9 cellular contexts compared by ENCODE assay signal in the genomic region with DNA sequence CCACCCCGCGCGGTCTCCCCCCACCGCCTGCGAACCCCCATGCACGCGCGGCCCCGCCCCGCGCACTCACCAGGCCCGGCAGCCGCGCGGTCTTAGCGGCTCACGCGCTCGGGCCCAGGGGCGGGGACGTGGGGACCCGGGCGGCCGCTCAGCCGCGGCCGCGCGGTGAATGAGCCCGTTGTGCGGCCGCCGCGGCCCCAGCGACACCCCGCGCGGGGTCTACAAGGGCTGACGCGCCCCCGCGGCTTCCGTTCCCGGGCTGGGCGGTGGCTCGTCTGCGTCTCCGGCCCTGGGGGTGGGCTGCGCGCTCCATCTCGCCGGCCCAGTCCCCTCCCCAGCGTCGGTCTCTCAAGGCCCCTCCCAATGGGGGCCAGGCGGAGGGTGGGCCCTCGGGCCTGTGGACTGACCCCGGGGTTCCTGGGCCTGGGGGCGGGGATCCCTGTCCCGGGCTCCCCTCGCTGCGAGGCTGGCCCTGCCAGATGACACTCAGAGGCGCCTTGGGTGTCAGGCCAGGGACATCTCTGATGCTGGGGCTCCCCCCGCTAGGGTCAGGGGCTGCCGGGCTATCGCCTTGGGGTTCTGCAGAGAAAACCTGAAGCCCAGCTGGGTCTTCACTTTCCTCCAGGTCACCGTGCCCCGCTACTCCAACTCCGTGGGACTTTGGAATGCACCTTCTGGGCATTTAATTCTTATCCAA. TPM values are rescaled to one million over a fixed set of nuclear protein-coding genes. Genes with fewer than 3 reads are reported as not detected.
A peak's percentile ranks its signal among the peaks of the same experiment; 100 is the strongest.
DNase-seq lines count a peak whose midpoint lies in the region; ATAC-seq and TF ChIP-seq lines count a peak whose summit lies in the region.
"Had no signal": no experiment of that assay in that cellular context is flagged by ENCODE, and none has a peak within 500 bp of the region (broad histone marks: within the 10 kb centered on the region; RNA-seq: fewer than 3 reads in every experiment).

No MANE protein-coding gene starts in this region.

- ATAC-seq in WTC11 = peak; percentile 26
- ATAC-seq in gastrocnemius medialis = no peak

- H3K9me3 ChIP-seq in gastrocnemius medialis = no peaks in the 10 kb centered on the region

- peak overlapping the region; percentile 39; the same call in 1 of the 2 replicates for H3K4me3 Mint-ChIP-seq in WTC11
- no peak overlapping the region for H3K4me3 Mint-ChIP-seq in osteocyte (ENCODE audit: unreplicated experiment)

- H3K4me3 ChIP-seq in gastrocnemius medialis = peak overlapping the region; percentile 19 to 43 (median 33)

- in situ Hi-C loops in gastrocnemius medialis (cut with MboI; ENCODE audit: low sequenced_read_pairs in 4 of 4) = no loop called here

- H3K36me3 Mint-ChIP-seq in WTC11 (no peaks in the 10 kb centered on the region), osteocyte (ENCODE audit: unreplicated experiment) (no peaks in the 10 kb centered on the region)

- no peak for TF ChIP-seq POLR2A in gastrocnemius medialis (IDR thresholded peaks at IDR 0.05)

- no peaks in the 10 kb centered on the region for H3K9me3 Mint-ChIP-seq in WTC11
- no peaks in the 10 kb centered on the region for H3K9me3 Mint-ChIP-seq in osteocyte (ENCODE audit: unreplicated experiment)

- H3K27ac ChIP-seq in gastrocnemius medialis = no peak overlapping the region

- CTCF ChIA-PET in WTC11 (lab: Charles Lee) = interaction anchor here (1.9 kb wide), 1 partner anchor 71 kb away, joined by 5 read pairs; no protein-coding TSS in a partner anchor

- peaks cover 55 to 61% (median 57%) of the 10 kb centered on the region in 3 donors for H3K27me3 ChIP-seq in gastrocnemius medialis

- H3K36me3 ChIP-seq in gastrocnemius medialis = no peaks in the 10 kb centered on the region

- no peak overlapping the region for H3K27ac Mint-ChIP-seq in WTC11
- no peak overlapping the region for H3K27ac Mint-ChIP-seq in osteocyte (ENCODE audit: unreplicated experiment)

- peaks cover 63% of the 10 kb centered on the region for H3K27me3 Mint-ChIP-seq in WTC11 (ENCODE audit: low read depth)
- no peaks in the 10 kb centered on the region for H3K27me3 Mint-ChIP-seq in osteocyte (ENCODE audit: unreplicated experiment)

- DNase-seq in GM03348 (ENCODE audit: low spot score) (peak; percentile 77), WTC11 (ENCODE audit: low spot score) (no peak), hepatic stellate cell (ENCODE audit: low spot score) (peak; percentile 54), gastrocnemius medialis (no peak), CD1c-positive myeloid dendritic cell (ENCODE audit: extremely low spot score) (no peak), osteocyte (ENCODE audit: extremely low spot score, unreplicated experiment) (no peak)
- DNase-seq in effector CD8-positive, alpha-beta T cell (lab: John Stamatoyannopoulos, UW) = no peak
- no peak for DNase-seq in stimulated activated CD4-positive, alpha-beta T cell treated with anti-CD3 and anti-CD28 coated beads, Interleukin-2, amount 100 ng/mL, for 48 hours
- DNase-seq: activated CD8-positive, alpha-beta memory T cell treated with anti-CD3 and anti-CD28 coated beads, Interleukin-2, amount 50 U/mL, for 48 hours had no signal

- intact Hi-C loops in gastrocnemius medialis (cut with DNase I; ENCODE audit: low total_unique reads) = no loop called here

- TF ChIP-seq CTCF in WTC11 (IDR thresholded peaks at IDR 0.05) (no peak), gastrocnemius medialis (IDR thresholded peaks at IDR 0.05 in 4 of 5, conservative IDR thresholded peaks at IDR 0.05 in 1 of 5) (no peak), osteocyte (IDR thresholded peaks at IDR 0.05) (no peak)

- H3K4me1 Mint-ChIP-seq in WTC11 = peaks cover 2% of the 10 kb centered on the region
- peaks cover 5% of the 10 kb centered on the region for H3K4me1 Mint-ChIP-seq in osteocyte (ENCODE audit: unreplicated experiment)

- H3K4me1 ChIP-seq in gastrocnemius medialis = peaks cover 8 to 9% of the 10 kb centered on the region in 2 donors

- POLR2A ChIA-PET in WTC11 (lab: Charles Lee) = no interaction called here

TF ChIP-seq in WTC11, 78 proteins besides CTCF, POLR2A, EP300 and RAD21:
- TF ChIP-seq HMGA2 (CRISPR knock-in tag; IDR thresholded peaks at IDR 0.05) (no peak), TCF7 (CRISPR knock-in tag; IDR thresholded peaks at IDR 0.05; ENCODE audit: low read depth) (no peak)
- TF ChIP-seq, protein P1, sequence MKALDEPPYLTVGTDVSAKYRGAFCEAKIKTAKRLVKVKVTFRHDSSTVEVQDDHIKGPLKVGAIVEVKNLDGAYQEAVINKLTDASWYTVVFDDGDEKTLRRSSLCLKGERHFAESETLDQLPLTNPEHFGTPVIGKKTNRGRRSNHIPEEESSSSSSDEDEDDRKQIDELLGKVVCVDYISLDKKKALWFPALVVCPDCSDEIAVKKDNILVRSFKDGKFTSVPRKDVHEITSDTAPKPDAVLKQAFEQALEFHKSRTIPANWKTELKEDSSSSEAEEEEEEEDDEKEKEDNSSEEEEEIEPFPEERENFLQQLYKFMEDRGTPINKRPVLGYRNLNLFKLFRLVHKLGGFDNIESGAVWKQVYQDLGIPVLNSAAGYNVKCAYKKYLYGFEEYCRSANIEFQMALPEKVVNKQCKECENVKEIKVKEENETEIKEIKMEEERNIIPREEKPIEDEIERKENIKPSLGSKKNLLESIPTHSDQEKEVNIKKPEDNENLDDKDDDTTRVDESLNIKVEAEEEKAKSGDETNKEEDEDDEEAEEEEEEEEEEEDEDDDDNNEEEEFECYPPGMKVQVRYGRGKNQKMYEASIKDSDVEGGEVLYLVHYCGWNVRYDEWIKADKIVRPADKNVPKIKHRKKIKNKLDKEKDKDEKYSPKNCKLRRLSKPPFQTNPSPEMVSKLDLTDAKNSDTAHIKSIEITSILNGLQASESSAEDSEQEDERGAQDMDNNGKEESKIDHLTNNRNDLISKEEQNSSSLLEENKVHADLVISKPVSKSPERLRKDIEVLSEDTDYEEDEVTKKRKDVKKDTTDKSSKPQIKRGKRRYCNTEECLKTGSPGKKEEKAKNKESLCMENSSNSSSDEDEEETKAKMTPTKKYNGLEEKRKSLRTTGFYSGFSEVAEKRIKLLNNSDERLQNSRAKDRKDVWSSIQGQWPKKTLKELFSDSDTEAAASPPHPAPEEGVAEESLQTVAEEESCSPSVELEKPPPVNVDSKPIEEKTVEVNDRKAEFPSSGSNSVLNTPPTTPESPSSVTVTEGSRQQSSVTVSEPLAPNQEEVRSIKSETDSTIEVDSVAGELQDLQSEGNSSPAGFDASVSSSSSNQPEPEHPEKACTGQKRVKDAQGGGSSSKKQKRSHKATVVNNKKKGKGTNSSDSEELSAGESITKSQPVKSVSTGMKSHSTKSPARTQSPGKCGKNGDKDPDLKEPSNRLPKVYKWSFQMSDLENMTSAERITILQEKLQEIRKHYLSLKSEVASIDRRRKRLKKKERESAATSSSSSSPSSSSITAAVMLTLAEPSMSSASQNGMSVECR (CRISPR knock-in tag; IDR thresholded peaks at IDR 0.05; ENCODE audit: borderline replicate concordance) = no peak

RNA-seq across cellular contexts. Expression of a gene that starts 4.3 kb away (rescaled TPM):
- total RNA-seq in WTC11 (2021) (0.14 to 0.85 TPM (median 0.25 TPM) in 3 replicates), gastrocnemius medialis (under 1 TPM in 1 of 4 donors, not detected in 3; 0.16 TPM), osteocyte (0.78 and 0.83 TPM in 2 replicates)

RNA-seq across cellular contexts. Expression of a gene that starts 10.7 kb away (rescaled TPM):
- 8.5 to 9.7 TPM (median 8.7 TPM) in 3 replicates for total RNA-seq in WTC11 (2021)
- total RNA-seq in gastrocnemius medialis = 10 to 100 TPM in 1 of 4 donors, 1 to 10 TPM in 2, under 1 TPM in 1; 0.12 to 10.8 (median 2.4) TPM
- total RNA-seq in osteocyte = 58.0 and 67.8 TPM in 2 replicates

RNA-seq across cellular contexts. Expression of a gene that starts 13.9 kb away (rescaled TPM):
- total RNA-seq in WTC11 (2021) (25.9 to 30.6 TPM (median 27.3 TPM) in 3 replicates), gastrocnemius medialis (10 to 100 TPM; 10.4 to 32.4 (median 15.2) TPM), osteocyte (56.9 and 59.8 TPM in 2 replicates)

RNA-seq across cellular contexts. Expression of a gene that starts 24.2 kb away (rescaled TPM):
- total RNA-seq in WTC11 (2021) (15.7 to 19.3 TPM (median 16.9 TPM) in 3 replicates), gastrocnemius medialis (1 to 10 TPM; 3.2 to 5.2 (median 4.5) TPM), osteocyte (17.9 and 18.5 TPM in 2 replicates)

Comparison
In these comparisons a context has a peak if more than half of its experiments do, and no peak if none do; other contexts are left out.
1. DNase-seq: peak in GM03348 (single experiment) and hepatic stellate cell (single experiment); none in WTC11 (single experiment), gastrocnemius medialis (0 of 2), effector CD8-positive, alpha-beta T cell (single experiment), stimulated activated CD4-positive, alpha-beta T cell treated with anti-CD3 and anti-CD28 coated beads, Interleukin-2, amount 100 ng/mL, for 48 hours (0 of 2), CD1c-positive myeloid dendritic cell (single experiment) and osteocyte (single experiment).